ENCODE assay signal across 9 cellular contexts in genomic region chr7:32905175-32905662, GRCh38. TPM values are rescaled to one million over a fixed set of nuclear protein-coding genes. Genes with fewer than 3 reads are reported as not detected.
DNase-seq lines count a peak whose midpoint lies in the region; ATAC-seq, FAIRE-seq and TF ChIP-seq lines count a peak whose summit lies in the region.
"Had no signal": no experiment of that assay in that cellular context is flagged by ENCODE, and none has a peak within 500 bp of the region (broad histone marks: within the 10 kb centered on the region; RNA-seq: fewer than 3 reads in every experiment).

No MANE protein-coding gene starts in this region.

- H3K27me3 Mint-ChIP-seq in activated CD4-positive, alpha-beta T cell treated with anti-CD3 and anti-CD28 coated beads, Interleukin-2, amount 10 ng/mL, durations not matched to agents 7 days and 5 days = no peaks in the 10 kb centered on the region

- TF ChIP-seq CTCF in lung (IDR thresholded peaks at IDR 0.05; ENCODE audit: control extremely low read depth, extremely low read depth) = no peak
- no peak for TF ChIP-seq CTCF in testis (IDR thresholded peaks at IDR 0.05)

- peaks cover 21% of the 10 kb centered on the region for H3K4me1 Mint-ChIP-seq in activated CD4-positive, alpha-beta T cell treated with anti-CD3 and anti-CD28 coated beads, Interleukin-2, amount 10 ng/mL, durations not matched to agents 7 days and 5 days

- no peak for TF ChIP-seq POLR2A in testis (IDR thresholded peaks at IDR 0.05)

- H3K27ac Mint-ChIP-seq in activated CD4-positive, alpha-beta T cell treated with anti-CD3 and anti-CD28 coated beads, Interleukin-2, amount 10 ng/mL, durations not matched to agents 7 days and 5 days = peak overlapping the region; percentile 94

- CTCF ChIA-PET in activated CD4-positive, alpha-beta T cell treated with anti-CD3 and anti-CD28 coated beads, Interleukin-2, amount 10 ng/mL, durations not matched to agents 7 days and 5 days (lab: Charles Lee) = interaction anchor here (0.7 to 1.6 kb wide), 6 partner anchors 13 to 203 kb away, joined by 3 to 7 read pairs (median 4); partner anchors contain the start of gene KBTBD2

- FAIRE-seq in GM19239 (lab: Jason Lieb, UNC) = peak; percentile 70
- FAIRE-seq: islet of Langerhans had no signal

- peak overlapping the region; percentile 75 for H3K4me3 Mint-ChIP-seq in activated CD4-positive, alpha-beta T cell treated with anti-CD3 and anti-CD28 coated beads, Interleukin-2, amount 10 ng/mL, durations not matched to agents 7 days and 5 days

- no peaks in the 10 kb centered on the region for H3K9me3 ChIP-seq in MG63
- H3K9me3 ChIP-seq in lung (ENCODE audit: control insufficient read depth in 2 of 2, insufficient read depth in 1 of 2, low read length in 1 of 2) = no peaks in the 10 kb centered on the region
- no peaks in the 10 kb centered on the region for H3K9me3 ChIP-seq in testis

- intact Hi-C loops in testis (cut with DNase I; ENCODE audit: low total_unique reads) = no loop called here

- peaks cover 0 to 3% of the 10 kb centered on the region in 2 donors for H3K4me1 ChIP-seq in lung (ENCODE audit: control insufficient read depth in 2 of 2, insufficient read depth in 2 of 2, low read length in 2 of 2)
- no peaks in the 10 kb centered on the region for H3K4me1 ChIP-seq in testis

- DNase-seq in GM19239 (ENCODE audit: insufficient read length, low spot score) (no peak), MG63 (peak; percentile 67), dermis blood vessel endothelial cell (peak; percentile 87), lung (ENCODE audit: low spot score) (peak; percentile 54), testis (no peak)
- DNase-seq in activated CD4-positive, alpha-beta T cell treated with anti-CD3 and anti-CD28 coated beads, Interleukin-2, amount 10 ng/mL, durations not matched to agents 7 days and 5 days = peak; percentile 92
- peak; percentile 40 for DNase-seq in stimulated activated CD8-positive, alpha-beta memory T cell treated with anti-CD3 and anti-CD28 coated beads, Interleukin-12 subunit alpha, Interleukin-12 subunit beta, amount 100 ng/mL, for 1 hour (ENCODE audit: low read depth)

- ATAC-seq in lung (ENCODE audit: insufficient read depth, low FRiP score) (peak; percentile 51), GM21737 (IDR thresholded peaks at IDR 0.05; ENCODE audit: unreplicated experiment) (no peak)

- no peaks in the 10 kb centered on the region for H3K36me3 Mint-ChIP-seq in activated CD4-positive, alpha-beta T cell treated with anti-CD3 and anti-CD28 coated beads, Interleukin-2, amount 10 ng/mL, durations not matched to agents 7 days and 5 days (ENCODE audit: low read depth)

- peak overlapping the region; percentile 14 for H3K4me3 ChIP-seq in MG63
- H3K4me3 ChIP-seq in lung = no peak overlapping the region
- H3K4me3 ChIP-seq in testis = no peak overlapping the region

- H3K36me3 ChIP-seq in MG63 (no peaks in the 10 kb centered on the region), lung (ENCODE audit: control insufficient read depth in 2 of 2, insufficient read depth in 2 of 2, low read length in 2 of 2) (no peaks in the 10 kb centered on the region), testis (ENCODE audit: low read depth, missing control alignments) (no peaks in the 10 kb centered on the region)

- POLR2A ChIA-PET in activated CD4-positive, alpha-beta T cell treated with anti-CD3 and anti-CD28 coated beads, Interleukin-2, amount 10 ng/mL, durations not matched to agents 7 days and 5 days (lab: Charles Lee) = interaction anchor here (0.6 to 1.1 kb wide), 2 partner anchors 14 to 16 kb away, joined by 3 to 4 read pairs; no protein-coding TSS in a partner anchor

- no peaks in the 10 kb centered on the region for H3K9me3 Mint-ChIP-seq in activated CD4-positive, alpha-beta T cell treated with anti-CD3 and anti-CD28 coated beads, Interleukin-2, amount 10 ng/mL, durations not matched to agents 7 days and 5 days

- WGBS in lung, 2 donors = 16 to 17% methylated on average over 12 of the region's 12 CpGs
- 9 to 23% methylated on average over 12 of the region's 12 CpGs for WGBS in testis, 2 donors

- H3K27ac ChIP-seq in lung (ENCODE audit: low read depth in 1 of 2, low read length in 1 of 2) (no peak overlapping the region), testis (no peak overlapping the region)

- no peaks in the 10 kb centered on the region for H3K27me3 ChIP-seq in MG63
- H3K27me3 ChIP-seq in lung (ENCODE audit: control insufficient read depth, insufficient read depth) = no peaks in the 10 kb centered on the region
- no peaks in the 10 kb centered on the region for H3K27me3 ChIP-seq in testis

RNA-seq across cellular contexts. Expression of gene KBTBD2, which starts 13.7 kb away (rescaled TPM):
- total RNA-seq in MG63 (2014; rRNA removed; shearing (Covaris generic); ENCODE audit: low replicate concordance) = 23.4 and 34.0 TPM in 2 replicates
- 10 to 100 TPM; 46.2 to 46.6 TPM for total RNA-seq in activated CD4-positive, alpha-beta T cell treated with anti-CD3 and anti-CD28 coated beads, Interleukin-2, amount 10 ng/mL, durations not matched to agents 7 days and 5 days
- total RNA-seq in dermis blood vessel endothelial cell = 71.3 and 103 TPM in 2 replicates
- 10 to 100 TPM; 24.5 to 80.5 TPM for total RNA-seq in lung
- 10 to 100 TPM; 15.0 to 26.7 TPM for polyA plus RNA-seq in lung
- total RNA-seq in testis = 10 to 100 TPM; 45.8 to 48.1 TPM
- polyA plus RNA-seq in testis (ENCODE audit: insufficient read depth, low read depth, low replicate concordance) = 45.0 TPM

RNA-seq across cellular contexts. Expression of gene FKBP9, which starts 52.0 kb away (rescaled TPM):
- 170 TPM in 2 replicates for total RNA-seq in MG63 (2014; rRNA removed; shearing (Covaris generic); ENCODE audit: low replicate concordance)
- total RNA-seq in activated CD4-positive, alpha-beta T cell treated with anti-CD3 and anti-CD28 coated beads, Interleukin-2, amount 10 ng/mL, durations not matched to agents 7 days and 5 days = 1 to 10 TPM in 1 of 2 experiments, under 1 TPM in 1; 0.33 to 1.3 TPM
- total RNA-seq in dermis blood vessel endothelial cell (168 and 179 TPM in 2 replicates), lung (100 to 1,000 TPM; 117 to 118 TPM), testis (10 to 100 TPM; 66.5 to 95.1 TPM)
- polyA plus RNA-seq in lung (10 to 100 TPM; 24.2 to 31.0 TPM), testis (ENCODE audit: insufficient read depth, low read depth, low replicate concordance) (43.5 TPM)

Comparison
In these comparisons a context has a peak if more than half of its experiments do, and no peak if none do; other contexts are left out.
1. DNase-seq: peak in MG63 (single experiment), activated CD4-positive, alpha-beta T cell treated with anti-CD3 and anti-CD28 coated beads, Interleukin-2, amount 10 ng/mL, durations not matched to agents 7 days and 5 days (single experiment), dermis blood vessel endothelial cell (single experiment), lung (single experiment) and stimulated activated CD8-positive, alpha-beta memory T cell treated with anti-CD3 and anti-CD28 coated beads, Interleukin-12 subunit alpha, Interleukin-12 subunit beta, amount 100 ng/mL, for 1 hour (single experiment); none in GM19239 (single experiment) and testis (single experiment).
2. RNA of gene FKBP9, which starts 52.0 kb away (total RNA-seq): 168 to 179 TPM in dermis blood vessel endothelial cell, 170 TPM in MG63, 117 to 118 TPM in lung and 66.5 to 95.1 TPM in testis; 0.33 to 1.3 TPM in activated CD4-positive, alpha-beta T cell treated with anti-CD3 and anti-CD28 coated beads, Interleukin-2, amount 10 ng/mL, durations not matched to agents 7 days and 5 days; every median in the first group is over 10 times any median in the second.